ENCODE assay signal across 8 cellular contexts in genomic region chr5:1883120-1883924, GRCh38. TPM values are rescaled to one million over a fixed set of nuclear protein-coding genes. Genes with fewer than 3 reads are reported as not detected.
A peak's percentile ranks its signal among the peaks of the same experiment; 100 is the strongest.
DNase-seq lines count a peak whose midpoint lies in the region; ATAC-seq and TF ChIP-seq lines count a peak whose summit lies in the region.

No MANE protein-coding gene starts in this region.

- no peak overlapping the region for H2BK12ac ChIP-seq in mesenchymal stem cell (ENCODE audit: low read length in 2 of 2)

- no peak overlapping the region for H3K4me3 ChIP-seq in AG04450 (ENCODE audit: low read depth, low read length)
- no peak overlapping the region for H3K4me3 ChIP-seq in choroid plexus epithelial cell (ENCODE audit: low read depth, low read length)
- peak overlapping the region in 1 of 2 experiments; percentile 44 for H3K4me3 ChIP-seq in mesenchymal stem cell (ENCODE audit: insufficient read depth in 1 of 2, low read depth in 1 of 2, low read length in 2 of 2)
- H3K4me3 ChIP-seq in foreskin fibroblast (ENCODE audit: low read depth in 1 of 2, low read length in 2 of 2) = no peak overlapping the region

- no peak overlapping the region for H3K9ac ChIP-seq in mesenchymal stem cell (ENCODE audit: low read length)

- H3K4me1 ChIP-seq in mesenchymal stem cell (ENCODE audit: control insufficient read depth, insufficient read depth, low read depth, low read length) = peaks cover 27% of the 10 kb centered on the region

- WGBS in mesenchymal stem cell = 1% methylated on average over 76 of the region's 78 CpGs

- H3K23ac ChIP-seq in mesenchymal stem cell (ENCODE audit: low read length in 2 of 2) = peak overlapping the region in 1 of 2 experiments; percentile 40

- peaks cover 0 to 3% of the 10 kb centered on the region in 2 experiments for H3K36me3 ChIP-seq in mesenchymal stem cell (ENCODE audit: control insufficient read depth in 1 of 2, insufficient read depth in 2 of 2, low read depth in 1 of 2, low read length in 2 of 2)

- H3K9me3 ChIP-seq in AG04450 (ENCODE audit: control insufficient read depth, insufficient read depth, low read length) (peaks cover 16% of the 10 kb centered on the region; the same call in 1 of the 2 replicates), mesenchymal stem cell (ENCODE audit: control insufficient read depth, low read length) (no peaks in the 10 kb centered on the region)

- H3K4me2 ChIP-seq in mesenchymal stem cell (ENCODE audit: low read length, poor library complexity, severe bottlenecking) = peak overlapping the region; percentile 63

- no peaks in the 10 kb centered on the region for H3K79me1 ChIP-seq in mesenchymal stem cell (replicated peaks; ENCODE audit: low read length, poor library complexity, severe bottlenecking)

- H3K14ac ChIP-seq in mesenchymal stem cell (ENCODE audit: low read length in 2 of 2) = no peak overlapping the region

- CTCF ChIA-PET in AG04450 (lab: Charles Lee) = interaction anchor here (0.6 to 0.7 kb wide), 2 partner anchors 35 to 118 kb away, joined by 5 to 6 read pairs; no protein-coding TSS in a partner anchor

- ATAC-seq in GM19395 (IDR thresholded peaks at IDR 0.05; ENCODE audit: unreplicated experiment) (no peak), GM18502 (IDR thresholded peaks at IDR 0.05; ENCODE audit: poor library complexity, unreplicated experiment) (no peak)

- 0 out of 2 replicates have a peak, but pooled peaks have one; percentile 5 for TF ChIP-seq CTCF in AG04450 (IDR thresholded peaks at IDR 0.05; ENCODE audit: low read depth, low read length)
- peak; percentile 5 for TF ChIP-seq CTCF in choroid plexus epithelial cell (conservative IDR thresholded peaks at IDR 0.05; ENCODE audit: low read depth, low read length)
- no peak for TF ChIP-seq CTCF in foreskin fibroblast (IDR thresholded peaks at IDR 0.05; ENCODE audit: low read depth, low read length)

- H3K4ac ChIP-seq in mesenchymal stem cell (ENCODE audit: low read depth in 1 of 2, low read length in 2 of 2) = no peak overlapping the region

- H4K8ac ChIP-seq in mesenchymal stem cell (ENCODE audit: low read length) = no peak overlapping the region

- H4K91ac ChIP-seq in mesenchymal stem cell (ENCODE audit: low read length) = no peak overlapping the region

- POLR2A ChIA-PET in AG04450 (lab: Yijun Ruan, JAX) = no interaction called here

- no peak overlapping the region for H2BK5ac ChIP-seq in mesenchymal stem cell (ENCODE audit: low read depth, low read length, poor library complexity, severe bottlenecking)

- H2BK120ac ChIP-seq in mesenchymal stem cell (ENCODE audit: low read depth, low read length) = peak overlapping the region; percentile 19

- H2BK15ac ChIP-seq in mesenchymal stem cell (ENCODE audit: low read depth, poor library complexity, severe bottlenecking) = no peak overlapping the region

- DNase-seq in AG04450 (ENCODE audit: low read depth, low spot score) = no peak
- DNase-seq in HK-2 (ENCODE audit: unreplicated experiment) = peak; percentile 54
- DNase-seq in choroid plexus epithelial cell (ENCODE audit: low read depth) = no peak
- no peak for DNase-seq in mesenchymal stem cell
- DNase-seq in SHP77 (lab: John Stamatoyannopoulos, UW) = no peak
- DNase-seq in foreskin fibroblast = no peak

- H3K18ac ChIP-seq in mesenchymal stem cell (ENCODE audit: low read depth in 1 of 2, low read length in 2 of 2) = no peak overlapping the region

- no peak overlapping the region for H2AK5ac ChIP-seq in mesenchymal stem cell (ENCODE audit: low read length, severe bottlenecking)

- no peak overlapping the region for H3K27ac ChIP-seq in AG04450 (ENCODE audit: low read depth, low read length)
- H3K27ac ChIP-seq in mesenchymal stem cell (ENCODE audit: low read length, poor library complexity, severe bottlenecking) = no peak overlapping the region

- H3K27me3 ChIP-seq in AG04450 (ENCODE audit: control insufficient read depth, insufficient read depth, low read length) (peaks cover 74% of the 10 kb centered on the region), mesenchymal stem cell (ENCODE audit: control insufficient read depth in 1 of 2, insufficient read depth in 1 of 2, low read length in 2 of 2) (peaks cover 85 to 93% of the 10 kb centered on the region in 2 experiments)

- no peak overlapping the region for H2AFZ ChIP-seq in mesenchymal stem cell (ENCODE audit: low read depth, low read length)

RNA-seq across cellular contexts. Expression of gene IRX4, which starts 0.6 kb away (rescaled TPM):
- not detected in 2 replicates for polyA plus RNA-seq in AG04450 (2011; rRNA removed)
- 0.14 TPM in 1 of 2 replicates, not detected in the other for polyA minus RNA-seq in AG04450 (2011; rRNA and poly(A)+ RNA removed)
- polyA plus RNA-seq in mesenchymal stem cell (2013, experiment 1 of 2) = not detected
- polyA plus RNA-seq in mesenchymal stem cell (2013, experiment 2 of 2) = not detected
